Comparison of ENCODE assay signal across 27 cellular contexts in the genomic region with DNA sequence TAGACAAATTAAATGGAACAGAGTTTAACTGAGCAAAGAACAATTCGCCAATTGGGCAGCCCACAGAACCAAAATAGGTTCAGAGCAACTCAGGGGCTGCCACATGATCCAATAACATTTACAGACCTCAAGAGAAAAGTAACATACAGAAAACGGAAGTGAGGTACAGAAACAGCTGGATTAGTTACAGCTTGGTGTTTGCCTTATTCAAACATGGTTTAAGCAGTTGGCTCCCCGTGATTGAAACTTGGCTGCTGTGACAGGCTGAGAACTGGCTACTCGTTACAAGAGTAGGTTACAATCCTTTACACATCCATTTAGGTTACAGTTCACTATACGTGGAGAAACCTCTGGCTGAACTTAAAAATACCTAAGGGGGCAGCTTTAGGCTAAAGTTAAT.
DNase-seq lines count a peak whose midpoint lies in the region; ATAC-seq and TF ChIP-seq lines count a peak whose summit lies in the region.
"Had no signal": no experiment of that assay in that cellular context is flagged by ENCODE, and none has a peak within 500 bp of the region (broad histone marks: within the 10 kb centered on the region; RNA-seq: fewer than 3 reads in every experiment).

No MANE protein-coding gene starts in this region.

- WGBS in H9 (ENCODE audit: extremely low coverage, insufficient read length, low lambda C conversion rate) = no CpG with 5 or more reads among the region's 5 CpGs

- peak; percentile 41 for ATAC-seq in GM21786 (IDR thresholded peaks at IDR 0.05; ENCODE audit: unreplicated experiment)
- no peak for ATAC-seq in upper lobe of right lung
- ATAC-seq: heart right ventricle, left cardiac atrium, right cardiac atrium, T-helper 17 cell had no signal

- H3K4me3 Mint-ChIP-seq in H9 = no peak overlapping the region
- H3K4me3 Mint-ChIP-seq in neural progenitor cell = no peak overlapping the region
- H3K4me3 Mint-ChIP-seq: activated CD4-positive, alpha-beta T cell treated with anti-CD3 and anti-CD28 coated beads, Interleukin-2, amount 10 ng/mL, durations not matched to agents 24 days and 14 days; stimulated activated naive CD8-positive, alpha-beta T cell treated with anti-CD3 and anti-CD28 coated beads, Interleukin-15, Interleukin-2, amounts not matched to agents 100 ng/mL and 50 ng/mL, for 24 hours; T-helper 17 cell had no signal

- H4K20me1 ChIP-seq in H9 (ENCODE audit: control insufficient read depth, insufficient read depth, insufficient read length) = no peaks in the 10 kb centered on the region
- no peaks in the 10 kb centered on the region for H4K20me1 ChIP-seq in neural progenitor cell (ENCODE audit: low read depth)

- peak overlapping the region in 1 of 3 experiments; percentile 33; a peak in 1 of 7 replicates for H3K27ac Mint-ChIP-seq in H9
- H3K27ac Mint-ChIP-seq in neural progenitor cell = peak overlapping the region; percentile 78
- H3K27ac Mint-ChIP-seq: activated CD4-positive, alpha-beta T cell treated with anti-CD3 and anti-CD28 coated beads, Interleukin-2, amount 10 ng/mL, durations not matched to agents 24 days and 14 days; stimulated activated naive CD8-positive, alpha-beta T cell treated with anti-CD3 and anti-CD28 coated beads, Interleukin-15, Interleukin-2, amounts not matched to agents 100 ng/mL and 50 ng/mL, for 24 hours; T-helper 17 cell had no signal

- H3K36me3 Mint-ChIP-seq in H9 (ENCODE audit: insufficient read depth in 1 of 3, low read depth in 3 of 3) = no peaks in the 10 kb centered on the region
- H3K36me3 Mint-ChIP-seq in neural progenitor cell = no peaks in the 10 kb centered on the region

- TF ChIP-seq CTCF in H9 (conservative IDR thresholded peaks at IDR 0.05) = no peak
- TF ChIP-seq CTCF in neural progenitor cell (IDR thresholded peaks at IDR 0.05) = no peak
- TF ChIP-seq CTCF in upper lobe of right lung (IDR thresholded peaks at IDR 0.05) = no peak

- H3K18ac ChIP-seq in H9 (ENCODE audit: insufficient read length, low read depth, low read length) = no peak overlapping the region

- no peaks in the 10 kb centered on the region; the same call in 1 of the 2 replicates for H3K4me1 ChIP-seq in H9 (ENCODE audit: insufficient read depth, low read length)
- peaks cover 2% of the 10 kb centered on the region; the same call in 1 of the 2 replicates for H3K4me1 ChIP-seq in SJCRH30
- peaks cover 13% of the 10 kb centered on the region for H3K4me1 ChIP-seq in neural progenitor cell
- no peaks in the 10 kb centered on the region for H3K4me1 ChIP-seq in upper lobe of right lung
- H3K4me1 ChIP-seq: adrenal gland, colonic mucosa, heart right ventricle, thyroid gland had no signal

- no peak overlapping the region for H2BK20ac ChIP-seq in H9 (ENCODE audit: low read depth, low read length, poor library complexity, severe bottlenecking)

- H3K27me3 ChIP-seq in H9 (ENCODE audit: insufficient read depth, low read length) = no peaks in the 10 kb centered on the region
- no peaks in the 10 kb centered on the region for H3K27me3 ChIP-seq in SJCRH30
- H3K27me3 ChIP-seq in neural progenitor cell = no peaks in the 10 kb centered on the region
- no peaks in the 10 kb centered on the region for H3K27me3 ChIP-seq in upper lobe of right lung
- H3K27me3 ChIP-seq: adrenal gland, colonic mucosa, heart right ventricle, ovary, thyroid gland had no signal

- H3K23ac ChIP-seq in H9 (ENCODE audit: insufficient read length, low read depth, low read length) = no peak overlapping the region

- no peak overlapping the region for H4K91ac ChIP-seq in H9 (ENCODE audit: insufficient read length, low read depth, low read length)

- no peaks in the 10 kb centered on the region for H3K23me2 ChIP-seq in H9 (ENCODE audit: insufficient read length, low read depth, low read length, poor library complexity, severe bottlenecking)

- no peak overlapping the region for H2BK5ac ChIP-seq in H9 (ENCODE audit: insufficient read length, low read length)

- H3T11ph ChIP-seq in H9 (ENCODE audit: low read length) = no peak overlapping the region

- H3K9ac ChIP-seq in H9 (ENCODE audit: extremely low read depth, insufficient read length, low read length) = no peak overlapping the region
- no peak overlapping the region for H3K9ac ChIP-seq in neural progenitor cell

- peak overlapping the region; percentile 9; the same call in 1 of the 2 replicates for H3K4me3 ChIP-seq in SJCRH30
- H3K4me3 ChIP-seq in neural progenitor cell = no peak overlapping the region
- H3K4me3 ChIP-seq in upper lobe of right lung = no peak overlapping the region
- H3K4me3 ChIP-seq: adrenal gland, colonic mucosa, heart right ventricle, ovary, SK-N-MC, thyroid gland had no signal

- peaks cover 6 to 7% of the 10 kb centered on the region in 2 experiments for H3K4me1 Mint-ChIP-seq in H9
- peaks cover 9% of the 10 kb centered on the region for H3K4me1 Mint-ChIP-seq in neural progenitor cell
- H3K4me1 Mint-ChIP-seq: activated CD4-positive, alpha-beta T cell treated with anti-CD3 and anti-CD28 coated beads, Interleukin-2, amount 10 ng/mL, durations not matched to agents 24 days and 14 days; T-helper 17 cell had no signal

- no peak overlapping the region for H2BK12ac ChIP-seq in H9 (ENCODE audit: insufficient read length, low read depth, low read length)

- H2BK15ac ChIP-seq in H9 (ENCODE audit: low read depth, low read length) = no peak overlapping the region

- H2BK120ac ChIP-seq in H9 (ENCODE audit: low read depth, low read length, poor library complexity, severe bottlenecking) = no peak overlapping the region

- no peak overlapping the region for H3K14ac ChIP-seq in H9 (ENCODE audit: insufficient read depth, low read length)

- H3K9me3 Mint-ChIP-seq in H9 (no peaks in the 10 kb centered on the region), neural progenitor cell (no peaks in the 10 kb centered on the region)
- H3K9me3 Mint-ChIP-seq: activated CD4-positive, alpha-beta T cell treated with anti-CD3 and anti-CD28 coated beads, Interleukin-2, amount 10 ng/mL, durations not matched to agents 24 days and 14 days; stimulated activated naive CD8-positive, alpha-beta T cell treated with anti-CD3 and anti-CD28 coated beads, Interleukin-15, Interleukin-2, amounts not matched to agents 100 ng/mL and 50 ng/mL, for 24 hours had no signal

- H2AFZ ChIP-seq in H9 (ENCODE audit: low read length) (peak overlapping the region; percentile 34), neural progenitor cell (replicated peaks) (peak overlapping the region; percentile 93)

- H3K4me2 ChIP-seq in H9 (ENCODE audit: insufficient read depth, insufficient read length, low read length) (no peak overlapping the region), neural progenitor cell (no peak overlapping the region)

- H3K27me3 Mint-ChIP-seq in H9 (ENCODE audit: low read depth) = no peaks in the 10 kb centered on the region
- H3K27me3 Mint-ChIP-seq in neural progenitor cell (ENCODE audit: insufficient read depth, low read depth) = no peaks in the 10 kb centered on the region
- H3K27me3 Mint-ChIP-seq: activated CD4-positive, alpha-beta T cell treated with anti-CD3 and anti-CD28 coated beads, Interleukin-2, amount 10 ng/mL, durations not matched to agents 24 days and 14 days; stimulated activated naive CD8-positive, alpha-beta T cell treated with anti-CD3 and anti-CD28 coated beads, Interleukin-15, Interleukin-2, amounts not matched to agents 100 ng/mL and 50 ng/mL, for 24 hours; T-helper 17 cell had no signal

- H3K36me3 ChIP-seq in SJCRH30 (no peaks in the 10 kb centered on the region), neural progenitor cell (no peaks in the 10 kb centered on the region), upper lobe of right lung (no peaks in the 10 kb centered on the region)
- H3K36me3 ChIP-seq: adrenal gland, colonic mucosa, heart right ventricle, ovary, thyroid gland had no signal

- no peak overlapping the region for H2AK5ac ChIP-seq in H9 (ENCODE audit: insufficient read length, low read length)

- no peaks in the 10 kb centered on the region for H3K9me3 ChIP-seq in H9 (ENCODE audit: control insufficient read depth, low read depth, low read length)
- H3K9me3 ChIP-seq in SJCRH30 (replicated peaks) = no peaks in the 10 kb centered on the region
- H3K9me3 ChIP-seq in neural progenitor cell (ENCODE audit: low read depth) = no peaks in the 10 kb centered on the region
- no peaks in the 10 kb centered on the region for H3K9me3 ChIP-seq in upper lobe of right lung
- H3K9me3 ChIP-seq: adrenal gland, colonic mucosa, heart right ventricle, ovary, thyroid gland had no signal

- no peaks in the 10 kb centered on the region for H3K79me1 ChIP-seq in H9 (ENCODE audit: insufficient read depth, low read depth, low read length, poor library complexity, severe bottlenecking)

- no peaks in the 10 kb centered on the region for H3K79me2 ChIP-seq in H9 (ENCODE audit: insufficient read depth, low read length)
- no peaks in the 10 kb centered on the region for H3K79me2 ChIP-seq in neural progenitor cell (ENCODE audit: low read depth)

- DNase-seq in H9 (no peak), SJCRH30 (peak; percentile 36 to 67), neural progenitor cell (ENCODE audit: low spot score) (peak; percentile 17), upper lobe of right lung (no peak), AG20443 (ENCODE audit: low spot score) (no peak)
- no peak for DNase-seq in activated CD8-positive, alpha-beta memory T cell treated with anti-CD3 and anti-CD28 coated beads, Interleukin-2, amount 50 U/mL, for 48 hours
- DNase-seq: activated CD4-positive, alpha-beta T cell treated with anti-CD3 and anti-CD28 coated beads, Interleukin-2, amount 10 ng/mL, durations not matched to agents 24 days and 14 days; activated naive CD4-positive, alpha-beta T cell; activated T-cell treated with anti-CD3 and anti-CD28 coated beads, Interleukin-2, amount 50 U/mL, for 48 hours; adrenal gland; colonic mucosa; effector memory CD4-positive, alpha-beta T cell; erythroblast; GOT3; heart right ventricle; Karpas-422; left cardiac atrium; NCI-H2029 treated with DMSO at 0.1 percent for 48 hours; NCI-H446 treated with DMSO at 0.1 percent for 48 hours; ovary; right cardiac atrium; stimulated activated CD4-positive, alpha-beta T cell treated with anti-CD3 and anti-CD28 coated beads, Interleukin-12 subunit alpha, Interleukin-12 subunit beta, amount 100 ng/mL, for 4 hours; T-helper 17 cell; thyroid gland had no signal

- intact Hi-C loops in upper lobe of right lung (cut with DNase I) = no loop called here

- H3F3A ChIP-seq in neural progenitor cell (ENCODE audit: low read depth) = no peaks in the 10 kb centered on the region

- no peak overlapping the region for H3K56ac ChIP-seq in H9 (ENCODE audit: insufficient read length, low read depth, low read length)

- H3K4ac ChIP-seq in H9 (ENCODE audit: low read depth, low read length) = no peak overlapping the region

- no peak overlapping the region for H4K8ac ChIP-seq in H9 (replicated peaks; ENCODE audit: insufficient read length, low read depth, low read length)

- no peak overlapping the region for H3K27ac ChIP-seq in H9 (ENCODE audit: insufficient read length, low read depth, low read length)
- no peak overlapping the region for H3K27ac ChIP-seq in SJCRH30
- H3K27ac ChIP-seq in neural progenitor cell = no peak overlapping the region
- H3K27ac ChIP-seq in upper lobe of right lung = no peak overlapping the region
- H3K27ac ChIP-seq: adrenal gland, colonic mucosa, heart right ventricle, ovary, SK-N-MC, thyroid gland had no signal

- H4K5ac ChIP-seq in H9 (ENCODE audit: insufficient read length, low read depth, low read length) = no peak overlapping the region

Comparison
In these comparisons a context has a peak if more than half of its experiments do, and no peak if none do; other contexts are left out.
1. DNase-seq: peak in SJCRH30 (2 of 2) and neural progenitor cell (single experiment); none in H9 (single experiment), upper lobe of right lung (single experiment), activated CD8-positive, alpha-beta memory T cell treated with anti-CD3 and anti-CD28 coated beads, Interleukin-2, amount 50 U/mL, for 48 hours (single experiment) and AG20443 (single experiment).